In genomic region chr10:68560916-68561691, GRCh38 we compare ENCODE assay signal across 8 cellular contexts. TPM values are rescaled to one million over a fixed set of nuclear protein-coding genes. Genes with fewer than 3 reads are reported as not detected.
DNase-seq lines count a peak whose midpoint lies in the region; ATAC-seq and TF ChIP-seq lines count a peak whose summit lies in the region.

No MANE protein-coding gene starts in this region.

- no peak for TF ChIP-seq EP300 in sigmoid colon (IDR thresholded peaks at IDR 0.05)

- H3K9me3 Mint-ChIP-seq in IgD-negative memory B cell, result peaks cover 0 to 4% (median 0%) of the 10 kb centered on the region in 3 donors
- H3K9me3 Mint-ChIP-seq in activated naive CD8-positive, alpha-beta T cell (ENCODE audit: low read depth), result no peaks in the 10 kb centered on the region

- TF ChIP-seq POLR2A in sigmoid colon (IDR thresholded peaks at IDR 0.05), result no peak

- peak overlapping the region in 1 of 3 donors; percentile 21 for H3K27ac Mint-ChIP-seq in IgD-negative memory B cell
- H3K27ac Mint-ChIP-seq in activated naive CD8-positive, alpha-beta T cell, result no peak overlapping the region

- no peak for TF ChIP-seq CTCF in sigmoid colon (IDR thresholded peaks at IDR 0.05)

- ATAC-seq in HG03432 (IDR thresholded peaks at IDR 0.05; ENCODE audit: unreplicated experiment) (no peak), GM18498 (IDR thresholded peaks at IDR 0.05; ENCODE audit: unreplicated experiment) (no peak), GM21367 (IDR thresholded peaks at IDR 0.05; ENCODE audit: unreplicated experiment) (no peak)

- peak overlapping the region; percentile 67 to 78 (median 75) for H3K4me3 ChIP-seq in sigmoid colon

- H3K27me3 ChIP-seq in sigmoid colon, result peaks cover 0 to 13% (median 3%) of the 10 kb centered on the region in 3 donors

- peak; percentile 22 for DNase-seq in DMS53 treated with DMSO at 0.1 percent for 48 hours (lab: John Stamatoyannopoulos, UW; ENCODE audit: unreplicated experiment)
- peak; percentile 61 for DNase-seq in hepatic stellate cell (ENCODE audit: low spot score)
- peak; percentile 67 for DNase-seq in sigmoid colon

- intact Hi-C loops in sigmoid colon (cut with DNase I), result loop anchor here (2.0 to 5.0 kb wide), 2 partner anchors 40 to 161 kb away; partner anchors contain the start of gene CCAR1

- H3K27ac ChIP-seq in sigmoid colon, result peak overlapping the region; percentile 37 to 63 (median 55)

- no peaks in the 10 kb centered on the region for H3K9me3 ChIP-seq in sigmoid colon

- WGBS in sigmoid colon, 2 donors, result 1 to 3% methylated on average over 49 to 50 of the region's 50 CpGs

- H3K4me1 Mint-ChIP-seq in IgD-negative memory B cell, result peaks cover 14 to 23% (median 16%) of the 10 kb centered on the region in 3 donors
- H3K4me1 Mint-ChIP-seq in activated naive CD8-positive, alpha-beta T cell (ENCODE audit: low read depth), result peaks cover 28% of the 10 kb centered on the region

- peaks cover 2% of the 10 kb centered on the region for H3K36me3 Mint-ChIP-seq in IgD-negative memory B cell
- peaks cover 2% of the 10 kb centered on the region for H3K36me3 Mint-ChIP-seq in activated naive CD8-positive, alpha-beta T cell

- H3K36me3 ChIP-seq in sigmoid colon, result no peaks in the 10 kb centered on the region

- peaks cover 0 to 36% (median 26%) of the 10 kb centered on the region in 4 donors for H3K4me1 ChIP-seq in sigmoid colon

- peaks cover 50% of the 10 kb centered on the region for H3K27me3 Mint-ChIP-seq in IgD-negative memory B cell
- peaks cover 40% of the 10 kb centered on the region for H3K27me3 Mint-ChIP-seq in activated naive CD8-positive, alpha-beta T cell

- H3K4me3 Mint-ChIP-seq in IgD-negative memory B cell, result peak overlapping the region in 3 of 4 donors; percentile 66 to 92 (median 89)
- H3K4me3 Mint-ChIP-seq in activated naive CD8-positive, alpha-beta T cell, result peak overlapping the region; percentile 87

RNA-seq across cellular contexts. Expression of gene TET1, which starts 1.0 kb away (rescaled TPM):
- polyA plus RNA-seq in IgD-negative memory B cell (1.0 TPM), sigmoid colon (under 1 TPM in 2 of 3 donors, not detected in 1; under 0.01 to 0.41 TPM)
- 1 to 10 TPM; 6.4 to 8.9 (median 6.9) TPM for total RNA-seq in sigmoid colon

RNA-seq across cellular contexts. Expression of gene SLC25A16, which starts 33.8 kb away (rescaled TPM):
- polyA plus RNA-seq in IgD-negative memory B cell, result 4.6 TPM
- total RNA-seq in sigmoid colon, result 100 to 1,000 TPM in 1 of 4 donors, 10 to 100 TPM in 3; 23.5 to 238 (median 25.1) TPM
- 1 to 10 TPM; 7.2 to 9.5 (median 8.0) TPM for polyA plus RNA-seq in sigmoid colon
